In the genomic region with DNA sequence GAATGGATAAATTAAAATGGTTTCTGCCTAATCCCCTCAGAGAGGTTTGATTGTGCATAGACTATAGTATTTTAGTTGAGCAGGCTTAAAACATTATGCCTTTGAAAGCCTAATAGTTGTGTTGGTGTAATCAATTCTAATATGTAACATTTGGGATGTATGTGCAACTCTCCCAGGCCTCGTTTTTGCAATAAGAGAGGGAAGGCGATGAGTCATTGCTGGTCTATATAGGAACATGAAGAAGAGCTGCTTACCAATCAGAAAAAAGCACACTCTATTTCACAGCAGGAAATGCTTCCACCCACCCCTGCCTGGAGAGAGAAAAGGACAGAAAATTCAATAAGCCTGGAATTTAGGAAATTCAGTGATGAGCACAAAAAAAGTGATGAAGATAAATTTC, we compare ENCODE assay signal across 21 cellular contexts.
"Had no signal": no experiment of that assay in that cellular context is flagged by ENCODE, and none has a peak within 500 bp of the region (broad histone marks: within the 10 kb centered on the region; RNA-seq: fewer than 3 reads in every experiment).

No MANE protein-coding gene starts in this region.

- H3K27me3 ChIP-seq: adrenal gland, cardiac muscle cell, pancreas, right lobe of liver, stomach had no signal

- H3K27ac ChIP-seq: adrenal gland, cardiac muscle cell, left ventricle myocardium inferior, pancreas, right lobe of liver, stomach had no signal

- ATAC-seq: activated CD8-positive, alpha-beta T cell treated with anti-CD3 and anti-CD28 coated beads, Interleukin-2, amount 10 ng/mL, durations not matched to agents 7 days and 5 days; mucosa of descending colon; pancreas; right lobe of liver; stimulated activated effector memory CD8-positive, alpha-beta T cell treated with anti-CD3 and anti-CD28 coated beads, Interleukin-12 subunit alpha, Interleukin-12 subunit beta, amount 100 ng/mL, for 72 hours had no signal

- H3K9me3 ChIP-seq: adrenal gland, left ventricle myocardium inferior, mucosa of descending colon, pancreas, right lobe of liver, stomach had no signal

- H3K4me1 ChIP-seq: adrenal gland, left ventricle myocardium inferior, right lobe of liver, stomach had no signal

- DNase-seq: activated CD4-positive, alpha-beta T cell treated with anti-CD3 and anti-CD28 coated beads for 48 hours; activated CD4-positive, CD25-positive, alpha-beta regulatory T cell; activated CD8-positive, alpha-beta T cell treated with anti-CD3 and anti-CD28 coated beads, Interleukin-2, amount 10 ng/mL, durations not matched to agents 7 days and 5 days; activated gamma-delta T cell; activated T-cell treated with anti-CD3 and anti-CD28 coated beads, Interleukin-2, amount 50 U/mL, for 48 hours; adrenal gland; dermis blood vessel endothelial cell; effector memory CD4-positive, alpha-beta T cell; foreskin melanocyte; left ventricle myocardium inferior; mucosa of descending colon; naive B cell; pancreas; right lobe of liver; stimulated activated CD4-positive, alpha-beta T cell treated with anti-CD3 and anti-CD28 coated beads, Interleukin-4, amount 100 ng/mL, for 24 hours; stomach; T-helper 1 cell; T1000; trophoblast cell had no signal

- H3K4me3 ChIP-seq: adrenal gland, cardiac muscle cell, left ventricle myocardium inferior, mucosa of descending colon, pancreas, right lobe of liver, stomach had no signal

- H3K36me3 ChIP-seq: adrenal gland, cardiac muscle cell, left ventricle myocardium inferior, pancreas, right lobe of liver, stomach had no signal
